ENCODE assay signal across 8 cellular contexts in the genomic region with DNA sequence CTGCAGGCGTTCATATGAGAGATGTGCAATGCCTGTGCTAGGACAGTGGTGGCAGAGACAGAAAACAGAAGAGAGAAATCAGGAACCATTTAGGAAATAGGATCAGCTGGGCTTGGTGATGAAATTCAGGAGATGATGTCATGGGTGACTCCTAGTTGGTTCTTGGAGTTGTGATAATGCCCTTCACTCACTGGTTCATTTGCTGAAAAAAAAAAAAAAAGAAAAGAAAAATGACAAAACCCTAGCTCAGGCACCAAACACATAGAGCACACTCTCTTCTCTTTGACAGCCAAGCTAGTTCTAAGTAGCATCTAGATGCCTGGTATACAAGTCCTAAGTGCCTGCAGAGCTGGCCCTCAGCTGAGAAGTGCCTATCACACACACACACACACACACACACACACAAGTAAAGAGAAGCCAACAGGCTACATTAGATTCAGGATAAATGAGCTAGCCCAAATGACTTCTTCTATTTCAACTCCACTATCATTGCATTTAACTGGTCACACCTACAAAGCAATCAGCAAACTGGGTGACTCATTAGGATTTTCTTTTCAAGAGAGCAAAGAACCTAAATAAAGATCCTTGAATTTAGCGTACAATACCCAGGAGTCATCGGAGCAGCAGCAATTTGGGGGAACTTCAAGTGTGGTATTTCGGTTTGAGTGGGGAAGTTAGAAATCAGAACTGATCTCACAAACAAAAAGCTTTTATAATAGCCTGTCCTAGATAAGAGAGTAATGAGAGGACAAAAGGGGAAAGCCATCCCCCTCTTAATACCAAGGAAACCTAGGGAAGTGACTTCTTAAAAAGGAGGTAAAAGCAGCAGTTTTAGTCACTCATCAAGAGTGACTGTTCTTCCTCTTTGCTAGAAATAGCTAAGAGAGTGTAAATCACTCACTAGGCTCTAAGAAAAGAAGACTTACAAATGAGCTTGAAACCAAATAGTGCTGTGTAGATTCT.
DNase-seq lines count a peak whose midpoint lies in the region; ATAC-seq and TF ChIP-seq lines count a peak whose summit lies in the region.

No MANE protein-coding gene starts in this region.

- TF ChIP-seq CTCF in gastrocnemius medialis (IDR thresholded peaks at IDR 0.05 in 4 of 5, conservative IDR thresholded peaks at IDR 0.05 in 1 of 5) (no peak), esophagus muscularis mucosa (IDR thresholded peaks at IDR 0.05) (no peak)

- intact Hi-C loops in dendritic cell treated with granulocyte-macrophage colony-stimulating factor and Interleukin-4, amounts not matched to agents 40 ng/mL and 50 ng/mL, for 4 days (cut with micrococcal nuclease): loop anchor here (5.0 kb wide), 1 partner anchor 110 kb away; no protein-coding TSS in a partner anchor
- intact Hi-C loops in gastrocnemius medialis (cut with DNase I; ENCODE audit: low total_unique reads) (loop anchor here (10.0 kb wide), 1 partner anchor 218 kb away; no protein-coding TSS in a partner anchor), esophagus muscularis mucosa (cut with DNase I) (no loop called here)

- no peaks in the 10 kb centered on the region for H3K27me3 Mint-ChIP-seq in dendritic cell treated with granulocyte-macrophage colony-stimulating factor and Interleukin-4, amounts not matched to agents 40 ng/mL and 50 ng/mL, for 4 days

- H3K9me3 Mint-ChIP-seq in dendritic cell treated with granulocyte-macrophage colony-stimulating factor and Interleukin-4, amounts not matched to agents 40 ng/mL and 50 ng/mL, for 4 days: peaks cover 9% of the 10 kb centered on the region

- peak; percentile 82 for DNase-seq in KBM-7
- no peak for DNase-seq in gastrocnemius medialis
- no peak for DNase-seq in NK-92 treated with Interleukin-12 subunit alpha and Interleukin-12 subunit beta, amount 100 ng/mL, for 24 hours (lab: John Stamatoyannopoulos, UW)
- DNase-seq in esophagus muscularis mucosa (ENCODE audit: extremely low spot score): no peak
- DNase-seq in activated CD4-positive, alpha-beta T cell treated with anti-CD3 and anti-CD28 coated beads for 48 hours: no peak

- no peak for TF ChIP-seq POLR2A in gastrocnemius medialis (IDR thresholded peaks at IDR 0.05)
- TF ChIP-seq POLR2A in esophagus muscularis mucosa (IDR thresholded peaks at IDR 0.05; ENCODE audit: low read depth): no peak

- H3K36me3 Mint-ChIP-seq in dendritic cell treated with granulocyte-macrophage colony-stimulating factor and Interleukin-4, amounts not matched to agents 40 ng/mL and 50 ng/mL, for 4 days (ENCODE audit: low read depth): no peaks in the 10 kb centered on the region

- no peak for TF ChIP-seq EP300 in esophagus muscularis mucosa (IDR thresholded peaks at IDR 0.05)

- H3K4me1 Mint-ChIP-seq in dendritic cell treated with granulocyte-macrophage colony-stimulating factor and Interleukin-4, amounts not matched to agents 40 ng/mL and 50 ng/mL, for 4 days (ENCODE audit: low read depth): peaks cover 56% of the 10 kb centered on the region

- ATAC-seq in GM18499 (IDR thresholded peaks at IDR 0.05; ENCODE audit: insufficient read depth, unreplicated experiment): peak; percentile 44
- ATAC-seq in GM21619 (IDR thresholded peaks at IDR 0.05; ENCODE audit: unreplicated experiment): peak; percentile 67
- peak; percentile 38 to 80 for ATAC-seq in gastrocnemius medialis

- 68% methylated on average over 4 of the region's 4 CpGs for WGBS in esophagus muscularis mucosa

- H3K27ac ChIP-seq in gastrocnemius medialis (peak overlapping the region; percentile 16 to 40 (median 19)), esophagus muscularis mucosa (replicated peaks in 1 of 4) (no peak overlapping the region)

- in situ Hi-C loops in KBM-7 (cut with MboI; ENCODE audit: low pct_unique_long_range_greater_than_20kb, low sequenced_read_pairs) (no loop called here), gastrocnemius medialis (cut with MboI; ENCODE audit: low sequenced_read_pairs in 4 of 4) (no loop called here)

- H3K9me3 ChIP-seq in gastrocnemius medialis (no peaks in the 10 kb centered on the region), esophagus muscularis mucosa (no peaks in the 10 kb centered on the region)

- H3K27ac Mint-ChIP-seq in dendritic cell treated with granulocyte-macrophage colony-stimulating factor and Interleukin-4, amounts not matched to agents 40 ng/mL and 50 ng/mL, for 4 days: peak overlapping the region; percentile 94

- H3K4me3 Mint-ChIP-seq in dendritic cell treated with granulocyte-macrophage colony-stimulating factor and Interleukin-4, amounts not matched to agents 40 ng/mL and 50 ng/mL, for 4 days: peak overlapping the region; percentile 42

- H3K36me3 ChIP-seq in gastrocnemius medialis (no peaks in the 10 kb centered on the region), esophagus muscularis mucosa (no peaks in the 10 kb centered on the region)

- peaks cover 45 to 51% of the 10 kb centered on the region in 2 donors for H3K4me1 ChIP-seq in gastrocnemius medialis
- H3K4me1 ChIP-seq in esophagus muscularis mucosa: peaks cover 16 to 29% (median 25%) of the 10 kb centered on the region in 4 donors

- H3K27me3 ChIP-seq in gastrocnemius medialis (no peaks in the 10 kb centered on the region), esophagus muscularis mucosa (no peaks in the 10 kb centered on the region)

- H3K4me3 ChIP-seq in gastrocnemius medialis (no peak overlapping the region), esophagus muscularis mucosa (no peak overlapping the region)

Comparison
In these comparisons a context has a peak if more than half of its experiments do, and no peak if none do; other contexts are left out.
1. H3K27ac ChIP-seq: peak in gastrocnemius medialis (4 of 4); none in esophagus muscularis mucosa (0 of 4).
2. Peak in every context shown above with its lines, with median percentiles within 50 percentile points of each other: ATAC-seq.